Comparison of ENCODE assay signal across 23 cellular contexts in the genomic region with DNA sequence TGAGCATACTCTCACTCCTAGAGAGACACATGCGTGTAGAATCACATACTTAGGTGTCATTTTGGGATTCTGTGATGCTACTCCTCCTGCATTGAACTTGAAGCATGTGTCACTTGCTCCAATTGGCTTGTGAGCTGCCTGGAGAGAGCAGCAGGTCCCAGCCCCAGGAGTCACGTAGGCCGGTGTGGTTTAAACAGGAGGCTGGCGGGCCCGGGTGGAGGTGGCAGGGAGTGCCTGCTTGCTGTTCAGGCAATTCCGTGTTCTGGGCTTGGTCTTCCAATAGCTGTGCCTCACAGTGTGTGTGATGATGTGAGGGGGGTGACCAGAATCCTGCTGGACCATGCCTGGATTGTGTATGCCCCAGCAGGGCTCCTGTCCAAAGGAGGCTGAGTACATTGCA. TPM values are rescaled to one million over a fixed set of nuclear protein-coding genes. Genes with fewer than 3 reads are reported as not detected.
DNase-seq lines count a peak whose midpoint lies in the region; ATAC-seq and TF ChIP-seq lines count a peak whose summit lies in the region.
"Had no signal": no experiment of that assay in that cellular context is flagged by ENCODE, and none has a peak within 500 bp of the region (broad histone marks: within the 10 kb centered on the region; RNA-seq: fewer than 3 reads in every experiment).

No MANE protein-coding gene starts in this region.

- no peaks in the 10 kb centered on the region for H3K27me3 ChIP-seq in breast epithelium
- no peaks in the 10 kb centered on the region for H3K27me3 ChIP-seq in stomach
- H3K27me3 ChIP-seq: BE2C; BLaER1 treated with 17β-estradiol and CSF1 and Interleukin-3, amounts not matched to agents 10 nM and 100 nM had no signal

- H3K27me3 Mint-ChIP-seq in MCF 10A (ENCODE audit: insufficient read depth, unreplicated experiment): no peaks in the 10 kb centered on the region
- H3K27me3 Mint-ChIP-seq in activated T-helper 2 cell treated with anti-CD3 and anti-CD28 coated beads, Interferon-gamma antibody, Interleukin-2, Interleukin-4, amounts not matched to agents 10 μg/mL and 5 μg/mL and 100 μg/mL, durations not matched to agents 14 hours and 24 hours and 36 hours (ENCODE audit: low read depth): no peaks in the 10 kb centered on the region
- H3K27me3 Mint-ChIP-seq: CD4-positive, alpha-beta T cell had no signal

- WGBS in stomach, 5 donors: 82 to 93% (median 91%) methylated on average over 4 to 6 of the region's 6 CpGs

- H3K4me3 Mint-ChIP-seq in MCF 10A (ENCODE audit: unreplicated experiment): no peak overlapping the region
- H3K4me3 Mint-ChIP-seq in activated T-helper 2 cell treated with anti-CD3 and anti-CD28 coated beads, Interferon-gamma antibody, Interleukin-2, Interleukin-4, amounts not matched to agents 10 μg/mL and 5 μg/mL and 100 μg/mL, durations not matched to agents 14 hours and 24 hours and 36 hours (ENCODE audit: low read depth): no peak overlapping the region
- no peak overlapping the region for H3K4me3 Mint-ChIP-seq in stimulated activated effector memory CD8-positive, alpha-beta T cell treated with anti-CD3 and anti-CD28 coated beads, Interleukin-12 subunit alpha, Interleukin-12 subunit beta, amount 100 ng/mL, for 72 hours
- H3K4me3 Mint-ChIP-seq: CD14-positive monocyte; CD4-positive, alpha-beta T cell; H9 had no signal

- H3K9me3 ChIP-seq in breast epithelium: no peaks in the 10 kb centered on the region
- H3K9me3 ChIP-seq in stomach: no peaks in the 10 kb centered on the region
- H3K9me3 ChIP-seq: A549; BE2C; BLaER1 treated with 17β-estradiol and CSF1 and Interleukin-3, amounts not matched to agents 10 nM and 100 nM had no signal

- H3K4me1 ChIP-seq in breast epithelium (no peaks in the 10 kb centered on the region), stomach (no peaks in the 10 kb centered on the region)
- H3K4me1 ChIP-seq: BE2C; BLaER1 treated with 17β-estradiol and CSF1 and Interleukin-3, amounts not matched to agents 10 nM and 100 nM had no signal

- intact Hi-C loops in MCF 10A (cut with micrococcal nuclease) (no loop called here), breast epithelium (cut with DNase I; ENCODE audit: low total_unique reads) (no loop called here), stomach (cut with DNase I; ENCODE audit: low total_unique reads) (loop anchor here (10.0 kb wide), 1 partner anchor 69 kb away; no protein-coding TSS in a partner anchor)
- intact Hi-C loops in activated T-helper 2 cell treated with anti-CD3 and anti-CD28 coated beads, Interferon-gamma antibody, Interleukin-2, Interleukin-4, amounts not matched to agents 10 μg/mL and 5 μg/mL and 100 μg/mL, durations not matched to agents 14 hours and 24 hours and 36 hours (cut with micrococcal nuclease): no loop called here

- H3K9me3 Mint-ChIP-seq in MCF 10A (ENCODE audit: unreplicated experiment): no peaks in the 10 kb centered on the region
- H3K9me3 Mint-ChIP-seq in activated T-helper 2 cell treated with anti-CD3 and anti-CD28 coated beads, Interferon-gamma antibody, Interleukin-2, Interleukin-4, amounts not matched to agents 10 μg/mL and 5 μg/mL and 100 μg/mL, durations not matched to agents 14 hours and 24 hours and 36 hours: no peaks in the 10 kb centered on the region
- no peaks in the 10 kb centered on the region for H3K9me3 Mint-ChIP-seq in stimulated activated effector memory CD8-positive, alpha-beta T cell treated with anti-CD3 and anti-CD28 coated beads, Interleukin-12 subunit alpha, Interleukin-12 subunit beta, amount 100 ng/mL, for 72 hours
- H3K9me3 Mint-ChIP-seq: CD14-positive monocyte; CD4-positive, alpha-beta T cell; CD8-positive, alpha-beta memory T cell; H9 had no signal

- peak overlapping the region; percentile 60 for H3K27ac Mint-ChIP-seq in MCF 10A (ENCODE audit: low read depth, unreplicated experiment)
- peak overlapping the region; percentile 85 for H3K27ac Mint-ChIP-seq in activated T-helper 2 cell treated with anti-CD3 and anti-CD28 coated beads, Interferon-gamma antibody, Interleukin-2, Interleukin-4, amounts not matched to agents 10 μg/mL and 5 μg/mL and 100 μg/mL, durations not matched to agents 14 hours and 24 hours and 36 hours
- peak overlapping the region; percentile 77 for H3K27ac Mint-ChIP-seq in stimulated activated effector memory CD8-positive, alpha-beta T cell treated with anti-CD3 and anti-CD28 coated beads, Interleukin-12 subunit alpha, Interleukin-12 subunit beta, amount 100 ng/mL, for 72 hours
- H3K27ac Mint-ChIP-seq: CD4-positive, alpha-beta T cell had no signal

- H3K36me3 ChIP-seq in breast epithelium (no peaks in the 10 kb centered on the region), stomach (peaks cover 9 to 70% (median 58%) of the 10 kb centered on the region in 4 donors)
- H3K36me3 ChIP-seq: BE2C had no signal

- TF ChIP-seq POLR2A in breast epithelium (IDR thresholded peaks at IDR 0.05) (no peak), stomach (IDR thresholded peaks at IDR 0.05) (no peak)

- DNase-seq in MCF 10A (ENCODE audit: unreplicated experiment) (no peak), breast epithelium (ENCODE audit: low spot score in 2 of 2) (no peak), stomach (no peak)
- no peak for DNase-seq in activated T-helper 2 cell treated with anti-CD3 and anti-CD28 coated beads, Interferon-gamma antibody, Interleukin-2, Interleukin-4, amounts not matched to agents 10 μg/mL and 5 μg/mL and 100 μg/mL, durations not matched to agents 14 hours and 24 hours and 36 hours (ENCODE audit: low spot score)
- no peak for DNase-seq in stimulated activated effector memory CD8-positive, alpha-beta T cell treated with anti-CD3 and anti-CD28 coated beads, Interleukin-12 subunit alpha, Interleukin-12 subunit beta, amount 100 ng/mL, for 72 hours (ENCODE audit: low spot score in 2 of 2)
- DNase-seq: 8988T; ACHN; AML-193; BE2C; CD4-positive, alpha-beta T cell; CD8-positive, alpha-beta memory T cell; DMS 273 treated with DMSO at 0.1 percent for 48 hours; DMS79; EL; GDM1; GM23248; H9 had no signal

- no peak for TF ChIP-seq EP300 in stomach (IDR thresholded peaks at IDR 0.05)

- H3K4me3 ChIP-seq in breast epithelium (no peak overlapping the region), stomach (no peak overlapping the region)
- H3K4me3 ChIP-seq: A549; BLaER1 treated with 17β-estradiol and CSF1 and Interleukin-3, amounts not matched to agents 10 nM and 100 nM; GM12878; GM23248 had no signal

- H3K36me3 Mint-ChIP-seq in MCF 10A (ENCODE audit: insufficient read depth, unreplicated experiment): peaks cover 56% of the 10 kb centered on the region
- peaks cover 52% of the 10 kb centered on the region for H3K36me3 Mint-ChIP-seq in activated T-helper 2 cell treated with anti-CD3 and anti-CD28 coated beads, Interferon-gamma antibody, Interleukin-2, Interleukin-4, amounts not matched to agents 10 μg/mL and 5 μg/mL and 100 μg/mL, durations not matched to agents 14 hours and 24 hours and 36 hours (ENCODE audit: low read depth)
- peaks cover 73% of the 10 kb centered on the region for H3K36me3 Mint-ChIP-seq in stimulated activated effector memory CD8-positive, alpha-beta T cell treated with anti-CD3 and anti-CD28 coated beads, Interleukin-12 subunit alpha, Interleukin-12 subunit beta, amount 100 ng/mL, for 72 hours

- CTCF ChIA-PET in MCF 10A (lab: Yijun Ruan, JAX): interaction anchor here (0.6 to 1.1 kb wide), 4 partner anchors 69 to 97 kb away, joined by 3 to 5 read pairs (median 3); no protein-coding TSS in a partner anchor

- POLR2A ChIA-PET in MCF 10A (lab: Yijun Ruan, JAX): no interaction called here

- H3K27ac ChIP-seq in breast epithelium (no peak overlapping the region), stomach (no peak overlapping the region)
- H3K27ac ChIP-seq: A549; BLaER1 treated with 17β-estradiol and CSF1 and Interleukin-3, amounts not matched to agents 10 nM and 100 nM; GM23248 had no signal

- no TSS peak for BruUV-seq in MCF 10A (replicated peaks; lab: Mats Ljungman, UMichigan)

- H3K4me1 Mint-ChIP-seq in MCF 10A (ENCODE audit: insufficient read depth, unreplicated experiment): no peaks in the 10 kb centered on the region
- H3K4me1 Mint-ChIP-seq in activated T-helper 2 cell treated with anti-CD3 and anti-CD28 coated beads, Interferon-gamma antibody, Interleukin-2, Interleukin-4, amounts not matched to agents 10 μg/mL and 5 μg/mL and 100 μg/mL, durations not matched to agents 14 hours and 24 hours and 36 hours (ENCODE audit: low read depth): peaks cover 14% of the 10 kb centered on the region
- peaks cover 20% of the 10 kb centered on the region for H3K4me1 Mint-ChIP-seq in stimulated activated effector memory CD8-positive, alpha-beta T cell treated with anti-CD3 and anti-CD28 coated beads, Interleukin-12 subunit alpha, Interleukin-12 subunit beta, amount 100 ng/mL, for 72 hours
- H3K4me1 Mint-ChIP-seq: CD14-positive monocyte had no signal

- no peak for TF ChIP-seq CTCF in MCF 10A (IDR thresholded peaks at IDR 0.05; ENCODE audit: unreplicated experiment)
- TF ChIP-seq CTCF in breast epithelium (IDR thresholded peaks at IDR 0.05): no peak
- TF ChIP-seq CTCF in stomach (IDR thresholded peaks at IDR 0.05): no peak

- no peak for ATAC-seq in stimulated activated effector memory CD8-positive, alpha-beta T cell treated with anti-CD3 and anti-CD28 coated beads, Interleukin-12 subunit alpha, Interleukin-12 subunit beta, amount 100 ng/mL, for 72 hours
- no peak for ATAC-seq in GM18517 (IDR thresholded peaks at IDR 0.05; ENCODE audit: unreplicated experiment)
- ATAC-seq: A549, GM12878, HCT116 had no signal

RNA-seq across cellular contexts. Expression of gene ZNF236, which starts 51.0 kb away (rescaled TPM):
- total RNA-seq in MCF 10A (2022) (15.3 and 16.1 TPM in 2 replicates), breast epithelium (10 to 100 TPM; 12.3 to 28.2 (median 27.1) TPM), stomach (10 to 100 TPM in 3 of 5 donors, 1 to 10 TPM in 2; 3.8 to 31.7 (median 11.9) TPM)
- 19.8 and 22.9 TPM in 2 replicates for total RNA-seq in activated T-helper 2 cell treated with anti-CD3 and anti-CD28 coated beads, Interferon-gamma antibody, Interleukin-2, Interleukin-4, amounts not matched to agents 10 μg/mL and 5 μg/mL and 100 μg/mL, durations not matched to agents 14 hours and 24 hours and 36 hours
- polyA plus RNA-seq in stomach: 1 to 10 TPM; 1.8 to 2.0 (median 1.9) TPM
